Comparison of ENCODE assay signal across 23 cellular contexts in the genomic region with DNA sequence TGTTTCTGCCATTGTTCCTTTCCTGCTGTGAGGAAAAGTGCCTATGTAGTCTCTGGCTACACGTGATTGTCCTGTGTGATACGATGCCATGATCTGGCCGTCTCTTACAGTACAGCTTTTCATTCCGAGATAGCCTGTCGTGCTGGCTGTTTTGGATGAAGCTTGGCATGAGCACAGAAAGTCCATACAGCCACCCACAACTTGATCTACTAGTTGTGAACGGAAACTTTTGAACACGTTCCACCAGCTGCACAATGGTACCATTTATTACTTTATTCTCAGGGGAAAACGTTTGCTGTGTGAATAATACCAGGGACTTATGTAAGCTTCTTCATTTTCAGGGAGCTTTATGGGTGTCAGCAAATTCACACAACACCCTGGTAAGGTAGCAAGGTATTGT.
"Had no signal": no experiment of that assay in that cellular context is flagged by ENCODE, and none has a peak within 500 bp of the region (broad histone marks: within the 10 kb centered on the region; RNA-seq: fewer than 3 reads in every experiment).

No MANE protein-coding gene starts in this region.

- H3K36me3 Mint-ChIP-seq: activated naive CD8-positive, alpha-beta T cell treated with anti-CD3 and anti-CD28 coated beads for 36 hours; brain; WTC11 had no signal

- H3K27me3 ChIP-seq: gastrocnemius medialis, heart right ventricle, upper lobe of right lung had no signal

- ATAC-seq: activated CD8-positive, alpha-beta T cell treated with anti-CD3 and anti-CD28 coated beads for 36 hours; gastrocnemius medialis; left colon; mucosa of descending colon; naive thymus-derived CD4-positive, alpha-beta T cell; stimulated activated naive CD8-positive, alpha-beta T cell treated with anti-CD3 and anti-CD28 coated beads, Interleukin-15, Interleukin-2, amounts not matched to agents 100 U/mL and 50 U/mL, for 24 hours; T-helper 17 cell; upper lobe of right lung; WTC11 had no signal

- H3K9me3 Mint-ChIP-seq: activated CD8-positive, alpha-beta T cell treated with anti-CD3 and anti-CD28 coated beads for 36 hours; activated naive CD8-positive, alpha-beta T cell treated with anti-CD3 and anti-CD28 coated beads for 36 hours; WTC11 had no signal

- H3K4me3 Mint-ChIP-seq: activated CD8-positive, alpha-beta T cell treated with anti-CD3 and anti-CD28 coated beads for 36 hours; activated naive CD8-positive, alpha-beta T cell treated with anti-CD3 and anti-CD28 coated beads for 36 hours; brain; memory B cell; naive thymus-derived CD4-positive, alpha-beta T cell; T-helper 17 cell; WTC11 had no signal

- DNase-seq: activated CD4-positive, alpha-beta T cell treated with anti-CD3 and anti-CD28 coated beads for 4 hours; activated CD8-positive, alpha-beta memory T cell treated with anti-CD3 and anti-CD28 coated beads, Interleukin-2, amount 50 U/mL, for 4 hours; activated CD8-positive, alpha-beta T cell treated with anti-CD3 and anti-CD28 coated beads for 36 hours; activated gamma-delta T cell; activated naive CD8-positive, alpha-beta T cell treated with anti-CD3 and anti-CD28 coated beads for 36 hours; activated T-cell treated with anti-CD3 and anti-CD28 coated beads, Interleukin-2, amount 50 U/mL, for 48 hours; cortex of kidney; effector CD8-positive, alpha-beta T cell; gastrocnemius medialis; heart right ventricle; left colon; mucosa of descending colon; naive thymus-derived CD4-positive, alpha-beta T cell; stimulated activated CD4-positive, alpha-beta T cell treated with anti-CD3 and anti-CD28 coated beads, Interleukin-4, amount 100 ng/mL, for 4 hours; stimulated activated CD8-positive, alpha-beta memory T cell treated with anti-CD3 and anti-CD28 coated beads, Interleukin-4, amount 100 ng/mL, for 48 hours; stimulated activated naive CD8-positive, alpha-beta T cell treated with anti-CD3 and anti-CD28 coated beads, Interleukin-15, Interleukin-2, amounts not matched to agents 100 U/mL and 50 U/mL, for 24 hours; T-helper 17 cell; upper lobe of right lung had no signal

- H3K4me3 ChIP-seq: gastrocnemius medialis, heart right ventricle, mucosa of descending colon, smooth muscle cell, upper lobe of right lung had no signal

- H3K36me3 ChIP-seq: gastrocnemius medialis, heart right ventricle, upper lobe of right lung had no signal

- H3K4me1 ChIP-seq: gastrocnemius medialis, heart right ventricle, upper lobe of right lung had no signal

- H3K9me3 ChIP-seq: gastrocnemius medialis, mucosa of descending colon, upper lobe of right lung had no signal

- H3K27me3 Mint-ChIP-seq: activated naive CD8-positive, alpha-beta T cell treated with anti-CD3 and anti-CD28 coated beads for 36 hours; memory B cell; naive thymus-derived CD4-positive, alpha-beta T cell; T-helper 17 cell had no signal

- H3K4me1 Mint-ChIP-seq: activated naive CD8-positive, alpha-beta T cell treated with anti-CD3 and anti-CD28 coated beads for 36 hours; WTC11 had no signal

- H3K27ac Mint-ChIP-seq: activated CD8-positive, alpha-beta T cell treated with anti-CD3 and anti-CD28 coated beads for 36 hours; activated naive CD8-positive, alpha-beta T cell treated with anti-CD3 and anti-CD28 coated beads for 36 hours; naive thymus-derived CD4-positive, alpha-beta T cell; T-helper 17 cell; WTC11 had no signal

- H3K27ac ChIP-seq: gastrocnemius medialis, heart right ventricle, parathyroid adenoma, upper lobe of right lung had no signal
